In the genomic region with DNA sequence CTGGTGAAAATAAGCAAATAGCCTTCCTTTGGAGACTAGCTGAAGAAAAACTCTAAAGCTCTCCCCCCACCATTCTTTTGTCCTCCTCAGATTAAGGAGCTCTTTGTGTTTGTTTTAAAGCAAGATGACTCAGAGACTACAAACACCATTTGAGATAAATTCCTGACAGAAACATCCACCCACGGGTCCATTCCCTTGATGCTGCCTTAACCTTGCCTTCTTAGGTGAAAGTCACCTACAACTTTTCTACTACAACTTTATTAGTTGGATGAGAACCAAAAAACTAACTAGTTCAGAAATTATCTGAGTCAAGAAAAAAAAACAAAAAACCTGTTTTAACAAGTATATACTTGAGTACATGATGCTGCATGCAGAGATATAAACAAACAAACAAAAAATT, we compare ENCODE assay signal across 14 cellular contexts.
A peak's percentile ranks its signal among the peaks of the same experiment; 100 is the strongest.
DNase-seq lines count a peak whose midpoint lies in the region; ATAC-seq and TF ChIP-seq lines count a peak whose summit lies in the region.
"Had no signal": no experiment of that assay in that cellular context is flagged by ENCODE, and none has a peak within 500 bp of the region (broad histone marks: within the 10 kb centered on the region; RNA-seq: fewer than 3 reads in every experiment).

No MANE protein-coding gene starts in this region.

- TF ChIP-seq CTCF in GM23338 (conservative IDR thresholded peaks at IDR 0.05; ENCODE audit: low read depth in 2 of 2) (no peak), Panc1 (IDR thresholded peaks at IDR 0.05) (no peak), fibroblast of mammary gland (conservative IDR thresholded peaks at IDR 0.05; ENCODE audit: control insufficient read depth, insufficient read depth, low read depth, low read length) (no peak)

- no peaks in the 10 kb centered on the region for H4K20me1 ChIP-seq in GM23338 (replicated peaks; ENCODE audit: insufficient read depth)

- H2AFZ ChIP-seq in GM23338, result no peak overlapping the region

- DNase-seq in GM23338 (ENCODE audit: low spot score), result peak; percentile 59
- DNase-seq in Panc1 (ENCODE audit: low read depth, low spot score), result no peak
- DNase-seq in fibroblast of mammary gland (ENCODE audit: low read depth), result peak; percentile 54
- peak; percentile 26 for DNase-seq in skeletal muscle cell (ENCODE audit: low read depth)
- no peak for DNase-seq in ACHN
- no peak for DNase-seq in activated T-cell treated with anti-CD3 and anti-CD28 coated beads, Interleukin-2, amount 50 U/mL, for 4 hours
- DNase-seq: CD4-positive, alpha-beta memory T cell; naive thymus-derived CD8-positive, alpha-beta T cell; NCI-H1417; NCI-H748 treated with DMSO at 0.1 percent for 48 hours; SJCRH30; substantia nigra had no signal

- H3K4me1 ChIP-seq in GM23338 (ENCODE audit: insufficient read depth), result no peaks in the 10 kb centered on the region
- no peaks in the 10 kb centered on the region; the same call in 1 of the 2 replicates for H3K4me1 ChIP-seq in Panc1 (ENCODE audit: control insufficient read depth, insufficient read depth, low read length)
- H3K4me1 ChIP-seq: SJCRH30 had no signal

- peaks cover 11% of the 10 kb centered on the region; the same call in 2 of the 3 replicates for H3K4me1 Mint-ChIP-seq in GM23338
- H3K4me1 Mint-ChIP-seq in activated T-cell treated with anti-CD3 and anti-CD28 coated beads, Interleukin-2, amount 50 U/mL, for 4 hours (ENCODE audit: low read depth), result no peaks in the 10 kb centered on the region
- H3K4me1 Mint-ChIP-seq: activated naive CD4-positive, alpha-beta T cell treated with anti-CD3 and anti-CD28 coated beads, Interleukin-2, amount 50 U/mL, for 24 hours; CD4-positive, alpha-beta memory T cell; naive thymus-derived CD8-positive, alpha-beta T cell had no signal

- H3K36me3 Mint-ChIP-seq in GM23338 (ENCODE audit: low read depth), result no peaks in the 10 kb centered on the region
- H3K36me3 Mint-ChIP-seq in activated T-cell treated with anti-CD3 and anti-CD28 coated beads, Interleukin-2, amount 50 U/mL, for 4 hours (ENCODE audit: insufficient read depth), result no peaks in the 10 kb centered on the region
- H3K36me3 Mint-ChIP-seq: activated naive CD4-positive, alpha-beta T cell treated with anti-CD3 and anti-CD28 coated beads, Interleukin-2, amount 50 U/mL, for 24 hours; CD4-positive, alpha-beta memory T cell; naive thymus-derived CD8-positive, alpha-beta T cell had no signal

- POLR2A ChIA-PET in Panc1 (lab: Charles Lee), result no interaction called here

- H3K9me3 ChIP-seq in Panc1 (ENCODE audit: control insufficient read depth, insufficient read depth, low read depth, low read length), result no peaks in the 10 kb centered on the region
- H3K9me3 ChIP-seq: SJCRH30 had no signal

- H3K27ac ChIP-seq in GM23338 (ENCODE audit: low read depth) (no peak overlapping the region), Panc1 (ENCODE audit: low read length) (peak overlapping the region; percentile 74)
- H3K27ac ChIP-seq: SJCRH30 had no signal

- no peaks in the 10 kb centered on the region for H3F3A ChIP-seq in GM23338 (replicated peaks; ENCODE audit: low read depth)

- H3K36me3 ChIP-seq in GM23338 (ENCODE audit: insufficient read depth), result no peaks in the 10 kb centered on the region
- H3K36me3 ChIP-seq in Panc1 (ENCODE audit: control insufficient read depth, insufficient read depth, low read length), result no peaks in the 10 kb centered on the region
- H3K36me3 ChIP-seq: SJCRH30 had no signal

- H3K79me2 ChIP-seq in GM23338 (replicated peaks; ENCODE audit: insufficient read depth), result no peaks in the 10 kb centered on the region

- CTCF ChIA-PET in Panc1 (lab: Charles Lee), result no interaction called here

- H3K27me3 Mint-ChIP-seq in GM23338 (ENCODE audit: insufficient read depth, low read depth, poor library complexity), result no peaks in the 10 kb centered on the region
- no peaks in the 10 kb centered on the region for H3K27me3 Mint-ChIP-seq in activated T-cell treated with anti-CD3 and anti-CD28 coated beads, Interleukin-2, amount 50 U/mL, for 4 hours (ENCODE audit: low read depth)
- H3K27me3 Mint-ChIP-seq: activated naive CD4-positive, alpha-beta T cell treated with anti-CD3 and anti-CD28 coated beads, Interleukin-2, amount 50 U/mL, for 24 hours; CD4-positive, alpha-beta memory T cell; naive thymus-derived CD8-positive, alpha-beta T cell had no signal

- H3K27ac Mint-ChIP-seq in GM23338, result peak overlapping the region; percentile 36; the same call in 1 of the 2 replicates
- H3K27ac Mint-ChIP-seq: activated naive CD4-positive, alpha-beta T cell treated with anti-CD3 and anti-CD28 coated beads, Interleukin-2, amount 50 U/mL, for 24 hours; CD4-positive, alpha-beta memory T cell; naive thymus-derived CD8-positive, alpha-beta T cell had no signal

- peak; percentile 81 for ATAC-seq in GM23338
- ATAC-seq in Panc1, result peak; percentile 93
- ATAC-seq in activated T-cell treated with anti-CD3 and anti-CD28 coated beads, Interleukin-2, amount 50 U/mL, for 4 hours, result no peak
- no peak for ATAC-seq in GM19463 (IDR thresholded peaks at IDR 0.05; ENCODE audit: unreplicated experiment)
- ATAC-seq: naive thymus-derived CD8-positive, alpha-beta T cell had no signal

- H3K27me3 ChIP-seq in GM23338 (ENCODE audit: insufficient read depth), result no peaks in the 10 kb centered on the region
- no peaks in the 10 kb centered on the region for H3K27me3 ChIP-seq in Panc1 (ENCODE audit: control insufficient read depth, insufficient read depth, low read length)
- H3K27me3 ChIP-seq: SJCRH30 had no signal

- no TSS peak for BruUV-seq in Panc1 (replicated peaks; lab: Mats Ljungman, UMichigan)

- no peak overlapping the region for H3K4me3 Mint-ChIP-seq in GM23338
- no peak overlapping the region for H3K4me3 Mint-ChIP-seq in activated T-cell treated with anti-CD3 and anti-CD28 coated beads, Interleukin-2, amount 50 U/mL, for 4 hours
- H3K4me3 Mint-ChIP-seq: activated naive CD4-positive, alpha-beta T cell treated with anti-CD3 and anti-CD28 coated beads, Interleukin-2, amount 50 U/mL, for 24 hours; CD4-positive, alpha-beta memory T cell; naive thymus-derived CD8-positive, alpha-beta T cell had no signal

- no peak overlapping the region for H3K4me3 ChIP-seq in GM23338
- no peak overlapping the region for H3K4me3 ChIP-seq in Panc1 (ENCODE audit: low read depth in 2 of 2, low read length in 2 of 2)
- H3K4me3 ChIP-seq in fibroblast of mammary gland (ENCODE audit: control insufficient read depth, low read depth, low read length), result no peak overlapping the region
- H3K4me3 ChIP-seq in skeletal muscle cell (ENCODE audit: low read depth, low read length), result no peak overlapping the region
- H3K4me3 ChIP-seq: SJCRH30 had no signal

- H3K9me2 ChIP-seq in GM23338 (ENCODE audit: insufficient read depth), result no peaks in the 10 kb centered on the region

- intact Hi-C loops in Panc1 (cut with micrococcal nuclease; ENCODE audit: unreplicated experiment), result no loop called here

- no peak overlapping the region for H3K4me2 ChIP-seq in GM23338

- no peaks in the 10 kb centered on the region for H3K9me3 Mint-ChIP-seq in GM23338
- H3K9me3 Mint-ChIP-seq in activated T-cell treated with anti-CD3 and anti-CD28 coated beads, Interleukin-2, amount 50 U/mL, for 4 hours, result no peaks in the 10 kb centered on the region

- in situ Hi-C loops in Panc1 (cut with HindIII; ENCODE audit: low pct_unique_long_range_greater_than_20kb, low sequenced_read_pairs), result no loop called here
- in situ Hi-C loops in ACHN (cut with HindIII; ENCODE audit: low pct_ligation_motif_present, low pct_unique_long_range_greater_than_20kb, low sequenced_read_pairs), result no loop called here

TF ChIP-seq in GM23338, 12 proteins besides CTCF, POLR2A, EP300 and RAD21 (continues in another document):
- TF ChIP-seq ZNF331 (CRISPR knock-in tag; IDR thresholded peaks at IDR 0.05; ENCODE audit: low read depth) (no peak), EZH2phosphoT487 (IDR thresholded peaks at IDR 0.05; ENCODE audit: unreplicated experiment) (no peak), CREB1 (CRISPR knock-in tag; IDR thresholded peaks at IDR 0.05; ENCODE audit: low read depth) (no peak), STAT1 (IDR thresholded peaks at IDR 0.05; ENCODE audit: unreplicated experiment) (no peak), JUNB (IDR thresholded peaks at IDR 0.05; ENCODE audit: unreplicated experiment) (no peak), EZH2 (IDR thresholded peaks at IDR 0.05; ENCODE audit: low read depth, unreplicated experiment) (no peak), NANOG (IDR thresholded peaks at IDR 0.05; ENCODE audit: borderline replicate concordance) (no peak)
- TF ChIP-seq, protein P1, sequence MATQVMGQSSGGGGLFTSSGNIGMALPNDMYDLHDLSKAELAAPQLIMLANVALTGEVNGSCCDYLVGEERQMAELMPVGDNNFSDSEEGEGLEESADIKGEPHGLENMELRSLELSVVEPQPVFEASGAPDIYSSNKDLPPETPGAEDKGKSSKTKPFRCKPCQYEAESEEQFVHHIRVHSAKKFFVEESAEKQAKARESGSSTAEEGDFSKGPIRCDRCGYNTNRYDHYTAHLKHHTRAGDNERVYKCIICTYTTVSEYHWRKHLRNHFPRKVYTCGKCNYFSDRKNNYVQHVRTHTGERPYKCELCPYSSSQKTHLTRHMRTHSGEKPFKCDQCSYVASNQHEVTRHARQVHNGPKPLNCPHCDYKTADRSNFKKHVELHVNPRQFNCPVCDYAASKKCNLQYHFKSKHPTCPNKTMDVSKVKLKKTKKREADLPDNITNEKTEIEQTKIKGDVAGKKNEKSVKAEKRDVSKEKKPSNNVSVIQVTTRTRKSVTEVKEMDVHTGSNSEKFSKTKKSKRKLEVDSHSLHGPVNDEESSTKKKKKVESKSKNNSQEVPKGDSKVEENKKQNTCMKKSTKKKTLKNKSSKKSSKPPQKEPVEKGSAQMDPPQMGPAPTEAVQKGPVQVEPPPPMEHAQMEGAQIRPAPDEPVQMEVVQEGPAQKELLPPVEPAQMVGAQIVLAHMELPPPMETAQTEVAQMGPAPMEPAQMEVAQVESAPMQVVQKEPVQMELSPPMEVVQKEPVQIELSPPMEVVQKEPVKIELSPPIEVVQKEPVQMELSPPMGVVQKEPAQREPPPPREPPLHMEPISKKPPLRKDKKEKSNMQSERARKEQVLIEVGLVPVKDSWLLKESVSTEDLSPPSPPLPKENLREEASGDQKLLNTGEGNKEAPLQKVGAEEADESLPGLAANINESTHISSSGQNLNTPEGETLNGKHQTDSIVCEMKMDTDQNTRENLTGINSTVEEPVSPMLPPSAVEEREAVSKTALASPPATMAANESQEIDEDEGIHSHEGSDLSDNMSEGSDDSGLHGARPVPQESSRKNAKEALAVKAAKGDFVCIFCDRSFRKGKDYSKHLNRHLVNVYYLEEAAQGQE (IDR thresholded peaks at IDR 0.05; ENCODE audit: unreplicated experiment), result no peak
- TF ChIP-seq, protein P2, sequence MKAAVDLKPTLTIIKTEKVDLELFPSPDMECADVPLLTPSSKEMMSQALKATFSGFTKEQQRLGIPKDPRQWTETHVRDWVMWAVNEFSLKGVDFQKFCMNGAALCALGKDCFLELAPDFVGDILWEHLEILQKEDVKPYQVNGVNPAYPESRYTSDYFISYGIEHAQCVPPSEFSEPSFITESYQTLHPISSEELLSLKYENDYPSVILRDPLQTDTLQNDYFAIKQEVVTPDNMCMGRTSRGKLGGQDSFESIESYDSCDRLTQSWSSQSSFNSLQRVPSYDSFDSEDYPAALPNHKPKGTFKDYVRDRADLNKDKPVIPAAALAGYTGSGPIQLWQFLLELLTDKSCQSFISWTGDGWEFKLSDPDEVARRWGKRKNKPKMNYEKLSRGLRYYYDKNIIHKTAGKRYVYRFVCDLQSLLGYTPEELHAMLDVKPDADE (IDR thresholded peaks at IDR 0.05), result no peak

Comparison
In these comparisons a context has a peak if more than half of its experiments do, and no peak if none do; other contexts are left out.
1. ATAC-seq: peak in GM23338 (single experiment) and Panc1 (single experiment); none in activated T-cell treated with anti-CD3 and anti-CD28 coated beads, Interleukin-2, amount 50 U/mL, for 4 hours (0 of 2) and GM19463 (single experiment).
2. DNase-seq: peak in GM23338 (single experiment), fibroblast of mammary gland (single experiment) and skeletal muscle cell (single experiment); none in Panc1 (single experiment), ACHN (single experiment) and activated T-cell treated with anti-CD3 and anti-CD28 coated beads, Interleukin-2, amount 50 U/mL, for 4 hours (single experiment).